11 cellular contexts compared by ENCODE assay signal in the genomic region with DNA sequence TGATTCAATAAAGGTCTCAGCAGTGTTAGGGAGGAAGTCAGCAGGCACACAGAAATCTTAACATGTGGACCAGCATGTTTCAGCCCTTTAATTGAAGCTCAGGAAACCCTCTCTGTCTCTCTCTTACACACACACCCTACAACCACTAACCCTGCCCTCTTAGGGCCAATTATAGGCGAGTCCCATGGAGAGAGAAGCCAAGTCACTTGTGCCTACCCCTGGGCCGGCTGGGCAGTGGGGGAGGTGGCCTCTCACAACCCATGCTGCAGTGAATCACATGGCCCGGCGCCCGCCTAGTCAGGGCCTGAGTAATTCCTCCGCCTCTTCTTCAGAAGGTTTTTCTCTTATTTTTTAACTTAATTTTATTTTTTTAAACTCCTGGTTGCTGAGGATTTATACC. TPM values are rescaled to one million over a fixed set of nuclear protein-coding genes. Genes with fewer than 3 reads are reported as not detected.
DNase-seq lines count a peak whose midpoint lies in the region; ATAC-seq and TF ChIP-seq lines count a peak whose summit lies in the region.
"Had no signal": no experiment of that assay in that cellular context is flagged by ENCODE, and none has a peak within 500 bp of the region (broad histone marks: within the 10 kb centered on the region; RNA-seq: fewer than 3 reads in every experiment).

No MANE protein-coding gene starts in this region.

- peaks cover 37% of the 10 kb centered on the region for H3K79me2 ChIP-seq in neural cell (replicated peaks; ENCODE audit: insufficient read depth, low read length)

- TF ChIP-seq CTCF in AG10803 (conservative IDR thresholded peaks at IDR 0.05; ENCODE audit: low read length) (no peak), choroid plexus epithelial cell (conservative IDR thresholded peaks at IDR 0.05; ENCODE audit: low read depth, low read length) (no peak), neural cell (IDR thresholded peaks at IDR 0.05; ENCODE audit: poor library complexity, severe bottlenecking) (no peak)

- no peak for TF ChIP-seq EP300 in neural cell (conservative IDR thresholded peaks at IDR 0.05; ENCODE audit: poor library complexity, severe bottlenecking)

- H3K27ac ChIP-seq in neural cell (ENCODE audit: low read length) = no peak overlapping the region
- H3K27ac ChIP-seq: heart left ventricle had no signal

- no peak overlapping the region for H2AFZ ChIP-seq in neural cell (ENCODE audit: low read depth, low read length)

- H4K20me1 ChIP-seq in neural cell (ENCODE audit: insufficient read depth) = no peaks in the 10 kb centered on the region

- ATAC-seq in left colon = no peak

- H3K27me3 ChIP-seq in neural cell (ENCODE audit: insufficient read depth, low read depth, low read length) = no peaks in the 10 kb centered on the region

- intact Hi-C loops in left colon (cut with DNase I, micrococcal nuclease) = no loop called here

- DNase-seq in AG10803 (ENCODE audit: low read depth) = peak; percentile 57
- DNase-seq in M059J (ENCODE audit: low read depth) = peak; percentile 60
- peak; percentile 65 for DNase-seq in choroid plexus epithelial cell (ENCODE audit: low read depth)
- no peak for DNase-seq in left colon
- no peak for DNase-seq in NCI-H1436 treated with DMSO at 0.1 percent for 48 hours (lab: John Stamatoyannopoulos, UW)
- DNase-seq in activated CD4-positive, CD25-positive, alpha-beta regulatory T cell treated with anti-CD3 and anti-CD28 coated beads, Interleukin-2, amount 50 U/mL, for 72 hours = no peak
- DNase-seq in HuH-7 (ENCODE audit: low spot score) = no peak
- DNase-seq: midbrain, NCI-H1436 had no signal

- H3K4me3 ChIP-seq in AG10803 (ENCODE audit: low read length) = peak overlapping the region; percentile 12
- no peak overlapping the region for H3K4me3 ChIP-seq in choroid plexus epithelial cell (ENCODE audit: low read depth, low read length)
- peak overlapping the region; percentile 75 for H3K4me3 ChIP-seq in neural cell (ENCODE audit: low read length)
- H3K4me3 ChIP-seq: heart left ventricle had no signal

- no peaks in the 10 kb centered on the region for H3K36me3 ChIP-seq in neural cell (ENCODE audit: insufficient read depth, low read length)
- H3K36me3 ChIP-seq: heart left ventricle had no signal

- H3F3A ChIP-seq in neural cell (ENCODE audit: insufficient read depth, low read length, poor library complexity, severe bottlenecking) = no peaks in the 10 kb centered on the region

- no peak for TF ChIP-seq RAD21 in neural cell (conservative IDR thresholded peaks at IDR 0.05)

- no peaks in the 10 kb centered on the region for H3K9me2 ChIP-seq in neural cell (ENCODE audit: insufficient read depth, low read length)

- H3K9ac ChIP-seq in neural cell (ENCODE audit: low read length) = no peak overlapping the region

- no peaks in the 10 kb centered on the region for H3K9me3 ChIP-seq in neural cell (ENCODE audit: low read length)

- no peak overlapping the region for H3K4me2 ChIP-seq in neural cell (ENCODE audit: low read length)

TF ChIP-seq in neural cell, 6 proteins besides CTCF, POLR2A, EP300 and RAD21:
- TF ChIP-seq, protein P1, sequence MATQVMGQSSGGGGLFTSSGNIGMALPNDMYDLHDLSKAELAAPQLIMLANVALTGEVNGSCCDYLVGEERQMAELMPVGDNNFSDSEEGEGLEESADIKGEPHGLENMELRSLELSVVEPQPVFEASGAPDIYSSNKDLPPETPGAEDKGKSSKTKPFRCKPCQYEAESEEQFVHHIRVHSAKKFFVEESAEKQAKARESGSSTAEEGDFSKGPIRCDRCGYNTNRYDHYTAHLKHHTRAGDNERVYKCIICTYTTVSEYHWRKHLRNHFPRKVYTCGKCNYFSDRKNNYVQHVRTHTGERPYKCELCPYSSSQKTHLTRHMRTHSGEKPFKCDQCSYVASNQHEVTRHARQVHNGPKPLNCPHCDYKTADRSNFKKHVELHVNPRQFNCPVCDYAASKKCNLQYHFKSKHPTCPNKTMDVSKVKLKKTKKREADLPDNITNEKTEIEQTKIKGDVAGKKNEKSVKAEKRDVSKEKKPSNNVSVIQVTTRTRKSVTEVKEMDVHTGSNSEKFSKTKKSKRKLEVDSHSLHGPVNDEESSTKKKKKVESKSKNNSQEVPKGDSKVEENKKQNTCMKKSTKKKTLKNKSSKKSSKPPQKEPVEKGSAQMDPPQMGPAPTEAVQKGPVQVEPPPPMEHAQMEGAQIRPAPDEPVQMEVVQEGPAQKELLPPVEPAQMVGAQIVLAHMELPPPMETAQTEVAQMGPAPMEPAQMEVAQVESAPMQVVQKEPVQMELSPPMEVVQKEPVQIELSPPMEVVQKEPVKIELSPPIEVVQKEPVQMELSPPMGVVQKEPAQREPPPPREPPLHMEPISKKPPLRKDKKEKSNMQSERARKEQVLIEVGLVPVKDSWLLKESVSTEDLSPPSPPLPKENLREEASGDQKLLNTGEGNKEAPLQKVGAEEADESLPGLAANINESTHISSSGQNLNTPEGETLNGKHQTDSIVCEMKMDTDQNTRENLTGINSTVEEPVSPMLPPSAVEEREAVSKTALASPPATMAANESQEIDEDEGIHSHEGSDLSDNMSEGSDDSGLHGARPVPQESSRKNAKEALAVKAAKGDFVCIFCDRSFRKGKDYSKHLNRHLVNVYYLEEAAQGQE (IDR thresholded peaks at IDR 0.05; ENCODE audit: borderline replicate concordance) = no peak
TF ChIP-seq in neural cell: peak in this region for 0.

RNA-seq across cellular contexts. Expression of a gene that starts 3.7 kb away (rescaled TPM):
- 5.6 and 10.4 TPM in 2 replicates for total RNA-seq in M059J (2014; rRNA removed; shearing (Covaris generic))
- 9.8 and 13.6 TPM in 2 replicates for polyA plus RNA-seq in neural cell
- 14.6 and 15.7 TPM in 2 replicates for polyA minus RNA-seq in neural cell
- total RNA-seq in left colon = 1 to 10 TPM; 2.9 to 3.8 TPM

RNA-seq across cellular contexts. Expression of a gene that starts 37.7 kb away (rescaled TPM):
- 23.7 and 36.3 TPM in 2 replicates for total RNA-seq in M059J (2014; rRNA removed; shearing (Covaris generic))
- 6.6 and 7.1 TPM in 2 replicates for polyA plus RNA-seq in neural cell
- polyA minus RNA-seq in neural cell = 21.4 and 21.5 TPM in 2 replicates
- total RNA-seq in left colon = 10 to 100 TPM; 29.2 to 36.2 TPM

RNA-seq across cellular contexts. Expression of a gene that starts 52.1 kb away (rescaled TPM):
- 38.7 and 41.4 TPM in 2 replicates for total RNA-seq in M059J (2014; rRNA removed; shearing (Covaris generic))
- 22.4 and 27.5 TPM in 2 replicates for polyA plus RNA-seq in neural cell
- polyA minus RNA-seq in neural cell = 11.2 and 12.6 TPM in 2 replicates
- total RNA-seq in left colon = 10 to 100 TPM; 32.8 to 33.4 TPM

Comparison
In these comparisons a context has a peak if more than half of its experiments do, and no peak if none do; other contexts are left out.
1. DNase-seq: peak in AG10803 (single experiment), M059J (single experiment) and choroid plexus epithelial cell (single experiment); none in left colon (0 of 2), NCI-H1436 treated with DMSO at 0.1 percent for 48 hours (single experiment), activated CD4-positive, CD25-positive, alpha-beta regulatory T cell treated with anti-CD3 and anti-CD28 coated beads, Interleukin-2, amount 50 U/mL, for 72 hours (single experiment) and HuH-7 (single experiment).